Comparison of ENCODE assay signal across 10 cellular contexts in genomic region chr2:46363535-46364170, GRCh38.
A peak's percentile ranks its signal among the peaks of the same experiment; 100 is the strongest.
DNase-seq lines count a peak whose midpoint lies in the region; ATAC-seq and TF ChIP-seq lines count a peak whose summit lies in the region.
"Had no signal": no experiment of that assay in that cellular context is flagged by ENCODE, and none has a peak within 500 bp of the region (broad histone marks: within the 10 kb centered on the region; RNA-seq: fewer than 3 reads in every experiment).

No MANE protein-coding gene starts in this region.

- TF ChIP-seq CTCF in AG04449 (IDR thresholded peaks at IDR 0.05; ENCODE audit: insufficient read depth, low read length, missing control alignments) (no peak), GM12865 (IDR thresholded peaks at IDR 0.05; ENCODE audit: insufficient read depth, low read depth, low read length, missing control alignments) (no peak)
- TF ChIP-seq CTCF in activated CD8-positive, alpha-beta T cell treated with anti-CD3 and anti-CD28 coated beads for 36 hours (IDR thresholded peaks at IDR 0.05) = no peak

- H3K27me3 Mint-ChIP-seq in activated CD8-positive, alpha-beta T cell treated with anti-CD3 and anti-CD28 coated beads for 36 hours = no peaks in the 10 kb centered on the region

- H3K4me1 Mint-ChIP-seq in activated CD8-positive, alpha-beta T cell treated with anti-CD3 and anti-CD28 coated beads for 36 hours (ENCODE audit: low read depth) = peaks cover 26% of the 10 kb centered on the region

- H3K27ac Mint-ChIP-seq in activated CD8-positive, alpha-beta T cell treated with anti-CD3 and anti-CD28 coated beads for 36 hours = no peak overlapping the region

- H3K36me3 Mint-ChIP-seq in activated CD8-positive, alpha-beta T cell treated with anti-CD3 and anti-CD28 coated beads for 36 hours (ENCODE audit: low read depth) = no peaks in the 10 kb centered on the region

- H3K4me3 ChIP-seq in AG04449 (ENCODE audit: low read depth, low read length) = no peak overlapping the region
- no peak overlapping the region for H3K4me3 ChIP-seq in GM12865 (ENCODE audit: low read depth, low read length)
- H3K4me3 ChIP-seq: coronary artery had no signal

- peak; percentile 85 for ATAC-seq in activated CD8-positive, alpha-beta T cell treated with anti-CD3 and anti-CD28 coated beads for 36 hours
- ATAC-seq in left ventricle myocardium superior (peak; percentile 45), GM21423 (IDR thresholded peaks at IDR 0.05; ENCODE audit: unreplicated experiment) (no peak), HG03175 (IDR thresholded peaks at IDR 0.05; ENCODE audit: unreplicated experiment) (no peak)

- POLR2A ChIA-PET in AG04449 (lab: Yijun Ruan, JAX) = interaction anchor here (0.8 kb wide), 1 partner anchor 66 kb away, joined by 4 read pairs; the partner anchor contains the start of gene EPAS1
- POLR2A ChIA-PET in activated CD8-positive, alpha-beta T cell treated with anti-CD3 and anti-CD28 coated beads for 36 hours (lab: Charles Lee) = no interaction called here

- intact Hi-C loops in activated CD8-positive, alpha-beta T cell treated with anti-CD3 and anti-CD28 coated beads for 36 hours (cut with micrococcal nuclease) = loop anchor here (2.0 kb wide), 1 partner anchor 353 kb away; no protein-coding TSS in a partner anchor
- intact Hi-C loops in left ventricle myocardium superior (cut with micrococcal nuclease) = loop anchor here (10.0 kb wide), 2 partner anchors 289 to 349 kb away; no protein-coding TSS in a partner anchor

- H3K9me3 Mint-ChIP-seq in activated CD8-positive, alpha-beta T cell treated with anti-CD3 and anti-CD28 coated beads for 36 hours = no peaks in the 10 kb centered on the region

- DNase-seq in AG04449 (ENCODE audit: low read depth, low spot score) (peak; percentile 21), GM12865 (ENCODE audit: low read depth) (peak; percentile 16), left ventricle myocardium superior (no peak), NCI-H187 treated with DMSO at 0.1 percent for 48 hours (lab: John Stamatoyannopoulos, UW) (no peak), NCI-H1930 (lab: John Stamatoyannopoulos, UW) (no peak)
- no peak for DNase-seq in activated CD8-positive, alpha-beta T cell treated with anti-CD3 and anti-CD28 coated beads for 36 hours
- DNase-seq: activated CD4-positive, alpha-beta T cell treated with anti-CD3 and anti-CD28 coated beads for 1 hour had no signal

- CTCF ChIA-PET in AG04449 (lab: Yijun Ruan, JAX) = interaction anchor here (0.7 to 3.2 kb wide), 27 partner anchors 9 to 371 kb away, joined by 3 to 19 read pairs (median 4); no protein-coding TSS in a partner anchor
- CTCF ChIA-PET in activated CD8-positive, alpha-beta T cell treated with anti-CD3 and anti-CD28 coated beads for 36 hours (lab: Charles Lee) = interaction anchor here (0.6 to 3.3 kb wide), 13 partner anchors 9 to 370 kb away, joined by 3 to 19 read pairs (median 5); no protein-coding TSS in a partner anchor

- no peak overlapping the region for H3K4me3 Mint-ChIP-seq in activated CD8-positive, alpha-beta T cell treated with anti-CD3 and anti-CD28 coated beads for 36 hours

Comparison
In these comparisons a context has a peak if more than half of its experiments do, and no peak if none do; other contexts are left out.
1. DNase-seq: peak in AG04449 (single experiment) and GM12865 (single experiment); none in activated CD8-positive, alpha-beta T cell treated with anti-CD3 and anti-CD28 coated beads for 36 hours (single experiment), left ventricle myocardium superior (single experiment), NCI-H187 treated with DMSO at 0.1 percent for 48 hours (single experiment) and NCI-H1930 (0 of 2).
2. ATAC-seq: peak in activated CD8-positive, alpha-beta T cell treated with anti-CD3 and anti-CD28 coated beads for 36 hours (single experiment) and left ventricle myocardium superior (single experiment); none in GM21423 (single experiment) and HG03175 (single experiment).